In genomic region chr12:57270966-57271470, GRCh38 we compare ENCODE assay signal across 1 cellular context.
TF ChIP-seq lines count a peak whose summit lies in the region.

No MANE protein-coding gene starts in this region.

TF ChIP-seq in HepG2, 621 proteins besides CTCF, POLR2A, EP300 and RAD21:
- TF ChIP-seq, protein P1, sequence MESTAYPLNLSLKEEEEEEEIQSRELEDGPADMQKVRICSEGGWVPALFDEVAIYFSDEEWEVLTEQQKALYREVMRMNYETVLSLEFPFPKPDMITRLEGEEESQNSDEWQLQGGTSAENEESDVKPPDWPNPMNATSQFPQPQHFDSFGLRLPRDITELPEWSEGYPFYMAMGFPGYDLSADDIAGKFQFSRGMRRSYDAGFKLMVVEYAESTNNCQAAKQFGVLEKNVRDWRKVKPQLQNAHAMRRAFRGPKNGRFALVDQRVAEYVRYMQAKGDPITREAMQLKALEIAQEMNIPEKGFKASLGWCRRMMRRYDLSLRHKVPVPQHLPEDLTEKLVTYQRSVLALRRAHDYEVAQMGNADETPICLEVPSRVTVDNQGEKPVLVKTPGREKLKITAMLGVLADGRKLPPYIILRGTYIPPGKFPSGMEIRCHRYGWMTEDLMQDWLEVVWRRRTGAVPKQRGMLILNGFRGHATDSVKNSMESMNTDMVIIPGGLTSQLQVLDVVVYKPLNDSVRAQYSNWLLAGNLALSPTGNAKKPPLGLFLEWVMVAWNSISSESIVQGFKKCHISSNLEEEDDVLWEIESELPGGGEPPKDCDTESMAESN (CRISPR knock-in tag; conservative IDR thresholded peaks at IDR 0.05) = no peak
- TF ChIP-seq ATM (IDR thresholded peaks at IDR 0.05; ENCODE audit: borderline replicate concordance) = no peak
- TF ChIP-seq NR2F1 (CRISPR knock-in tag; IDR thresholded peaks at IDR 0.05) = no peak
- no peak for TF ChIP-seq NR1H2 (CRISPR knock-in tag; IDR thresholded peaks at IDR 0.05; ENCODE audit: borderline replicate concordance, low read depth)
TF ChIP-seq in HepG2: peak in this region for 0.
